In genomic region chr20:2922957-2923356, GRCh38 we compare ENCODE assay signal across 17 cellular contexts.
"Had no signal": no experiment of that assay in that cellular context is flagged by ENCODE, and none has a peak within 500 bp of the region (broad histone marks: within the 10 kb centered on the region; RNA-seq: fewer than 3 reads in every experiment).

No MANE protein-coding gene starts in this region.

- ATAC-seq: activated CD8-positive, alpha-beta T cell treated with anti-CD3 and anti-CD28 coated beads for 36 hours; heart right ventricle; natural killer cell; stimulated activated memory B cell treated with anti-CD40 and anti-IgM and Interleukin-4, amounts not matched to agents 10 μg/mL and 1 μg/mL and 100 μg/mL, for 72 hours had no signal

- H3K27me3 Mint-ChIP-seq: activated CD4-positive, alpha-beta T cell treated with anti-CD3 and anti-CD28 coated beads, Interleukin-2, amount 10 ng/mL, durations not matched to agents 24 days and 14 days; activated CD8-positive, alpha-beta T cell treated with anti-CD3 and anti-CD28 coated beads for 36 hours; brain; central memory CD8-positive, alpha-beta T cell; stimulated activated memory B cell treated with anti-CD40 and anti-IgM and Interleukin-4, amounts not matched to agents 10 μg/mL and 1 μg/mL and 100 μg/mL, for 72 hours had no signal

- H3K9me3 ChIP-seq: colonic mucosa, esophagus muscularis mucosa, heart right ventricle, spleen had no signal

- H3K27ac ChIP-seq: colonic mucosa, esophagus muscularis mucosa, heart right ventricle, parathyroid adenoma, spleen had no signal

- H3K4me3 ChIP-seq: colonic mucosa, esophagus muscularis mucosa, heart right ventricle, spleen had no signal

- DNase-seq: activated CD4-positive, alpha-beta T cell treated with anti-CD3 and anti-CD28 coated beads, Interleukin-2, amount 10 ng/mL, durations not matched to agents 24 days and 14 days; activated CD4-positive, CD25-positive, alpha-beta regulatory T cell; activated CD8-positive, alpha-beta T cell treated with anti-CD3 and anti-CD28 coated beads for 36 hours; activated naive CD4-positive, alpha-beta T cell treated with anti-CD3 and anti-CD28 coated beads for 36 hours; activated T-cell treated with anti-CD3 and anti-CD28 coated beads, Interleukin-2, amount 50 U/mL, for 1 hour; colonic mucosa; heart right ventricle; immature natural killer cell; natural killer cell; spleen; stimulated activated CD4-positive, alpha-beta T cell treated with anti-CD3 and anti-CD28 coated beads, Interleukin-4, amount 100 ng/mL, for 4 hours had no signal

- H3K36me3 ChIP-seq: colonic mucosa had no signal

- H3K4me1 ChIP-seq: colonic mucosa, esophagus muscularis mucosa, parathyroid adenoma had no signal

- H3K27me3 ChIP-seq: colonic mucosa, esophagus muscularis mucosa, heart right ventricle, spleen had no signal

- H3K27ac Mint-ChIP-seq: activated CD4-positive, alpha-beta T cell treated with anti-CD3 and anti-CD28 coated beads, Interleukin-2, amount 10 ng/mL, durations not matched to agents 24 days and 14 days; activated CD8-positive, alpha-beta T cell treated with anti-CD3 and anti-CD28 coated beads for 36 hours; activated naive CD4-positive, alpha-beta T cell treated with anti-CD3 and anti-CD28 coated beads for 36 hours; activated T-helper 2 cell treated with anti-CD3 and anti-CD28 coated beads, Interferon-gamma antibody, Interleukin-2, Interleukin-4, amounts not matched to agents 10 μg/mL and 5 μg/mL and 100 μg/mL, durations not matched to agents 14 hours and 24 hours and 36 hours; natural killer cell; stimulated activated memory B cell treated with anti-CD40 and anti-IgM and Interleukin-4, amounts not matched to agents 10 μg/mL and 1 μg/mL and 100 μg/mL, for 72 hours had no signal

- H2AFZ ChIP-seq: parathyroid adenoma had no signal

- H3K4me3 Mint-ChIP-seq: activated CD4-positive, alpha-beta T cell treated with anti-CD3 and anti-CD28 coated beads, Interleukin-2, amount 10 ng/mL, durations not matched to agents 24 days and 14 days; activated CD8-positive, alpha-beta T cell treated with anti-CD3 and anti-CD28 coated beads for 36 hours; activated naive CD4-positive, alpha-beta T cell treated with anti-CD3 and anti-CD28 coated beads for 36 hours; brain; central memory CD8-positive, alpha-beta T cell; immature natural killer cell; natural killer cell; stimulated activated memory B cell treated with anti-CD40 and anti-IgM and Interleukin-4, amounts not matched to agents 10 μg/mL and 1 μg/mL and 100 μg/mL, for 72 hours had no signal

- H3K9me3 Mint-ChIP-seq: activated CD4-positive, alpha-beta T cell treated with anti-CD3 and anti-CD28 coated beads, Interleukin-2, amount 10 ng/mL, durations not matched to agents 24 days and 14 days; activated CD8-positive, alpha-beta T cell treated with anti-CD3 and anti-CD28 coated beads for 36 hours; activated naive CD4-positive, alpha-beta T cell treated with anti-CD3 and anti-CD28 coated beads for 36 hours; activated T-helper 2 cell treated with anti-CD3 and anti-CD28 coated beads, Interferon-gamma antibody, Interleukin-2, Interleukin-4, amounts not matched to agents 10 μg/mL and 5 μg/mL and 100 μg/mL, durations not matched to agents 14 hours and 24 hours and 36 hours; central memory CD8-positive, alpha-beta T cell; immature natural killer cell; natural killer cell; stimulated activated memory B cell treated with anti-CD40 and anti-IgM and Interleukin-4, amounts not matched to agents 10 μg/mL and 1 μg/mL and 100 μg/mL, for 72 hours had no signal
